15 cellular contexts compared by ENCODE assay signal in the genomic region with DNA sequence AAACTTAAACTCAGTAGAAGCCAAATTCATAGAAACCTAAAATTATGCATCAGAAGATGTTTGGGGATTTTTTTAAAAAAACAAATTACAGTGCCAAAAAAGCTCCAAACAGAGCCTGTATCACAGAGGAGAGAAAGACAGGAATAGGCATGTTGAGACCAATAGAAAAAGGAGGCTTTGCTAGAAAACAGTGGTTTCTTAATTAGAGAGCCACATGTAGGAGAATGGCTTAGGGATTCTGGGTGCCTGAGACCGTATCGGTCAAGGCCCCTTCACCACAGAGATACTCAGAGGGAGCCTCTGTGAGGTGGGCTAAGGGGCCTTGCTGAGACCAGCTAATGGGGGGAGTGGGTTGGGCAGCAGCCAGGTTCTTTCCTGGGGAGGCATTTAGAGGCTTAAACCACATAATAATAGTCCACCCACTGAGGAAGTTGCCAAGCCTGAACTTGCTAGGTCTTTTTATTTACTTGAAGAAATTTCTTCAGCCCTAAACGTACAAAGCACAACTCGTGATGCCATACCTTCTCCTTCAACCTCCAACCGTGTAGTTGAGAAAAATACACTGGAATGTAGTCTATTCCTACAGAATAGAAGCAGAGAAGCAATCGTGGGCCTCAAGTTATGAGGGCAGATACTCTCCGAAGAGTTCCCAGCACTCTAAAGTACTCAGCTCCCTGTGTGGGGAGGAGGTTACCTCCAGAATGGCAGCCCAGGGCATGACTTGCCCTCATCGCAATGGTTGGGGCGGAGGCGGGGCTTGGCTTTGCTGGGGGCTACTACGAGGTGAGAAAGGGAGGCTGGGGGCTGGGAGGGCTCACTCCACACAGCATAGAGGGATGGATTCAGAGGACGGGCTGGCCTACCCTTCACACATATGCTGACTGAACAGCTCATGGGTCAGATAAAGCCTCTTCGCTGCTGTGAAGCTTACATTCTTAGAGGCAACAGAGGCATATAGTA.
DNase-seq lines count a peak whose midpoint lies in the region; ATAC-seq and TF ChIP-seq lines count a peak whose summit lies in the region.
"Had no signal": no experiment of that assay in that cellular context is flagged by ENCODE, and none has a peak within 500 bp of the region (broad histone marks: within the 10 kb centered on the region; RNA-seq: fewer than 3 reads in every experiment).

No MANE protein-coding gene starts in this region.

- H2AFZ ChIP-seq in mammary epithelial cell (ENCODE audit: low read depth, low read length) = peak overlapping the region; percentile 82

- H3K4me3 ChIP-seq in RWPE2 (ENCODE audit: severe bottlenecking) (no peak overlapping the region), mammary epithelial cell (replicated peaks in 1 of 3; ENCODE audit: insufficient read depth in 1 of 3, low read depth in 2 of 3, low read length in 3 of 3) (peak overlapping the region in 1 of 3 experiments; percentile 6), urinary bladder (ENCODE audit: low read depth, low read length) (no peak overlapping the region)
- H3K4me3 ChIP-seq in effector memory CD4-positive, alpha-beta T cell (ENCODE audit: insufficient read depth, low read depth, low read length, poor library complexity, severe bottlenecking) = no peak overlapping the region

- no peaks in the 10 kb centered on the region for H3K9me3 ChIP-seq in RWPE2 (ENCODE audit: severe bottlenecking)
- H3K9me3 ChIP-seq in mammary epithelial cell (replicated peaks; ENCODE audit: insufficient read depth, low read length) = no peaks in the 10 kb centered on the region
- H3K9me3 ChIP-seq in effector memory CD4-positive, alpha-beta T cell (ENCODE audit: control insufficient read depth, low read length) = no peaks in the 10 kb centered on the region

- in situ Hi-C loops in mammary epithelial cell (cut with MboI; ENCODE audit: low sequenced_read_pairs in 2 of 2) = no loop called here

- H3K27ac ChIP-seq in RWPE2 (ENCODE audit: poor library complexity, severe bottlenecking) (peak overlapping the region; percentile 93), mammary epithelial cell (ENCODE audit: insufficient read depth, low read depth, low read length) (peak overlapping the region; percentile 96), foreskin keratinocyte (peak overlapping the region; percentile 85), urinary bladder (ENCODE audit: low read depth) (peak overlapping the region; percentile 27)
- H3K27ac ChIP-seq in effector memory CD4-positive, alpha-beta T cell (ENCODE audit: insufficient read depth, low read length, poor library complexity, severe bottlenecking) = no peak overlapping the region

- peaks cover 6% of the 10 kb centered on the region for H3K79me2 ChIP-seq in mammary epithelial cell (ENCODE audit: insufficient read depth, low read length)

- peak; percentile 44 for ATAC-seq in RWPE2 (ENCODE audit: low read depth)
- peak; percentile 48 for ATAC-seq in foreskin keratinocyte
- ATAC-seq in HG03442 (IDR thresholded peaks at IDR 0.05; ENCODE audit: unreplicated experiment) = no peak

- DNase-seq in RWPE2 (ENCODE audit: low spot score) (no peak), mammary epithelial cell (peak; percentile 74), foreskin keratinocyte (peak; percentile 83 to 94), germinal center (ENCODE audit: low spot score) (no peak)
- no peak for DNase-seq in effector memory CD4-positive, alpha-beta T cell
- DNase-seq: ACHN, AML-193, COR-L47, NCI-H1105 treated with DMSO at 0.1 percent for 48 hours, NCI-H1694 treated with DMSO at 0.1 percent for 48 hours, NCI-H345, NCI-H526, SHP77 treated with DMSO at 0.1 percent for 48 hours had no signal

- H4K20me1 ChIP-seq in mammary epithelial cell (ENCODE audit: insufficient read depth, low read length) = no peaks in the 10 kb centered on the region

- dilution Hi-C loops in mammary epithelial cell (cut with HindIII; ENCODE audit: low sequenced_read_pairs) = loop anchor here (10.0 kb wide), 1 partner anchor 54 kb away; no protein-coding TSS in a partner anchor

- WGBS in mammary epithelial cell (ENCODE audit: low coverage, missing lambda C conversion rate) = 10% methylated on average over 11 of the region's 13 CpGs
- 84% methylated on average over 13 of the region's 13 CpGs for WGBS in urinary bladder

- TF ChIP-seq CTCF in RWPE2 (IDR thresholded peaks at IDR 0.05; ENCODE audit: poor library complexity, severe bottlenecking) (no peak), mammary epithelial cell (conservative IDR thresholded peaks at IDR 0.05 in 1 of 2, IDR thresholded peaks at IDR 0.05 in 1 of 2; ENCODE audit: extremely low read depth in 1 of 2, insufficient read depth in 1 of 2, low read depth in 1 of 2, low read length in 2 of 2) (no peak), foreskin keratinocyte (conservative IDR thresholded peaks at IDR 0.05) (no peak)

- H3K9ac ChIP-seq in mammary epithelial cell (ENCODE audit: insufficient read depth, low read length) = peak overlapping the region; percentile 68

- H3K27me3 ChIP-seq in RWPE2 (ENCODE audit: insufficient read depth, poor library complexity, severe bottlenecking) (no peaks in the 10 kb centered on the region), mammary epithelial cell (ENCODE audit: insufficient read depth, low read length) (no peaks in the 10 kb centered on the region), foreskin keratinocyte (no peaks in the 10 kb centered on the region)
- no peaks in the 10 kb centered on the region for H3K27me3 ChIP-seq in effector memory CD4-positive, alpha-beta T cell (replicated peaks; ENCODE audit: control insufficient read depth, insufficient read depth, low read length, poor library complexity, severe bottlenecking)

- intact Hi-C loops in mammary epithelial cell (cut with micrococcal nuclease) = loop anchor here (1.0 to 5.0 kb wide), 2 partner anchors 10 to 109 kb away; no protein-coding TSS in a partner anchor

- H3K36me3 ChIP-seq in RWPE2 (ENCODE audit: low read depth) (no peaks in the 10 kb centered on the region), mammary epithelial cell (ENCODE audit: insufficient read depth, low read length) (no peaks in the 10 kb centered on the region), urinary bladder (ENCODE audit: insufficient read depth) (no peaks in the 10 kb centered on the region)
- H3K36me3 ChIP-seq in effector memory CD4-positive, alpha-beta T cell (ENCODE audit: control insufficient read depth, insufficient read depth, low read length) = no peaks in the 10 kb centered on the region

- H3K4me1 ChIP-seq in RWPE2 (ENCODE audit: insufficient read depth, poor library complexity, severe bottlenecking) (peaks cover 41% of the 10 kb centered on the region), mammary epithelial cell (ENCODE audit: insufficient read depth, low read length) (peaks cover 59% of the 10 kb centered on the region), foreskin keratinocyte (peaks cover 49% of the 10 kb centered on the region), urinary bladder (ENCODE audit: insufficient read depth) (peaks cover 1% of the 10 kb centered on the region)
- no peaks in the 10 kb centered on the region for H3K4me1 ChIP-seq in effector memory CD4-positive, alpha-beta T cell (ENCODE audit: control insufficient read depth, insufficient read depth, low read length, poor library complexity, severe bottlenecking)

- BruUV-seq in mammary epithelial cell (replicated peaks; lab: Mats Ljungman, UMichigan) = TSS peak; percentile 78

- H3K4me2 ChIP-seq in mammary epithelial cell (ENCODE audit: insufficient read depth, low read depth, low read length) = peak overlapping the region; percentile 76

- CTCF ChIA-PET in mammary epithelial cell (lab: Charles Lee; ENCODE audit: low non-redundant PET) = no interaction called here

Comparison
In these comparisons a context has a peak if more than half of its experiments do, and no peak if none do; other contexts are left out.
1. DNase-seq: peak in mammary epithelial cell (single experiment) and foreskin keratinocyte (2 of 2); none in RWPE2 (single experiment), germinal center (single experiment) and effector memory CD4-positive, alpha-beta T cell (0 of 3).